ENCODE assay signal across 10 cellular contexts in genomic region chr2:212915121-212915782, GRCh38.
DNase-seq lines count a peak whose midpoint lies in the region; ATAC-seq lines count a peak whose summit lies in the region.
"Had no signal": no experiment of that assay in that cellular context is flagged by ENCODE, and none has a peak within 500 bp of the region (broad histone marks: within the 10 kb centered on the region; RNA-seq: fewer than 3 reads in every experiment).

No MANE protein-coding gene starts in this region.

- peak; percentile 7 for DNase-seq in glomerular visceral epithelial cell (ENCODE audit: extremely low spot score)
- no peak for DNase-seq in activated CD8-positive, alpha-beta memory T cell treated with anti-CD3 and anti-CD28 coated beads, Interleukin-2, amount 50 U/mL, for 48 hours
- DNase-seq in NOMO-1 treated with DMSO at 0.1 percent for 48 hours (lab: John Stamatoyannopoulos, UW; ENCODE audit: unreplicated experiment) = no peak
- DNase-seq in C1 segment of cervical spinal cord (lab: John Stamatoyannopoulos, UW) = no peak
- no peak for DNase-seq in T1000 (lab: John Stamatoyannopoulos, UW)
- DNase-seq: NCI-H1436 treated with DMSO at 0.1 percent for 48 hours had no signal

- ATAC-seq in GM18858 (IDR thresholded peaks at IDR 0.05; ENCODE audit: unreplicated experiment) (peak; percentile 56), GM21723 (IDR thresholded peaks at IDR 0.05; ENCODE audit: unreplicated experiment) (peak; percentile 54), HG03442 (IDR thresholded peaks at IDR 0.05; ENCODE audit: unreplicated experiment) (peak; percentile 79)
- ATAC-seq: sciatic nerve had no signal
